In genomic region chr5:133050500-133050899, GRCh38 we compare ENCODE assay signal across 8 cellular contexts. TPM values are rescaled to one million over a fixed set of nuclear protein-coding genes. Genes with fewer than 3 reads are reported as not detected.
DNase-seq lines count a peak whose midpoint lies in the region; ATAC-seq and TF ChIP-seq lines count a peak whose summit lies in the region.

No MANE protein-coding gene starts in this region.

- no peaks in the 10 kb centered on the region for H3K36me3 ChIP-seq in gastrocnemius medialis

- no peak overlapping the region for H2BK15ac ChIP-seq in H9 (ENCODE audit: low read depth, low read length)

- no peak for TF ChIP-seq POLR2A in gastrocnemius medialis (IDR thresholded peaks at IDR 0.05)

- H3K79me2 ChIP-seq in H9 (ENCODE audit: insufficient read depth, low read length) = peaks cover 33% of the 10 kb centered on the region

- WGBS in H9 (ENCODE audit: extremely low coverage, insufficient read length, low lambda C conversion rate) = no CpG with 5 or more reads among the region's 3 CpGs

- H4K91ac ChIP-seq in H9 (ENCODE audit: insufficient read length, low read depth, low read length) = no peak overlapping the region

- DNase-seq in H9 (peak; percentile 68), fibroblast of the aortic adventitia (ENCODE audit: low read depth) (no peak), gastrocnemius medialis (no peak), HK-2 (ENCODE audit: unreplicated experiment) (no peak), epidermal melanocyte (ENCODE audit: insufficient read length, low spot score) (no peak)
- no peak for DNase-seq in stimulated activated CD4-positive, alpha-beta T cell treated with anti-CD3 and anti-CD28 coated beads, Interleukin-12 subunit alpha, Interleukin-12 subunit beta, amount 100 ng/mL, for 4 hours

- peak overlapping the region; percentile 3 for H2BK12ac ChIP-seq in H9 (ENCODE audit: insufficient read length, low read depth, low read length)

- H3K9me3 Mint-ChIP-seq in H9 = no peaks in the 10 kb centered on the region; a peak in 2 of 5 replicates
- H3K9me3 Mint-ChIP-seq in T-helper 1 cell treated with Interleukin-12 subunit alpha and Interleukin-12 subunit beta and Interleukin-4 antibody, amounts not matched to agents 30 μg/mL and 1 μg/mL, for 36 hours = no peaks in the 10 kb centered on the region

- H2AFZ ChIP-seq in H9 (ENCODE audit: low read length) = no peak overlapping the region

- no peak overlapping the region for H2AK5ac ChIP-seq in H9 (ENCODE audit: insufficient read length, low read length)

- no peaks in the 10 kb centered on the region for H3K27me3 ChIP-seq in H9 (ENCODE audit: insufficient read depth, low read length)
- H3K27me3 ChIP-seq in gastrocnemius medialis = no peaks in the 10 kb centered on the region

- peaks cover 10% of the 10 kb centered on the region for H3K23me2 ChIP-seq in H9 (ENCODE audit: insufficient read length, low read depth, low read length, poor library complexity, severe bottlenecking)

- H3K9me3 ChIP-seq in H9 (ENCODE audit: control insufficient read depth, low read depth, low read length) (no peaks in the 10 kb centered on the region), gastrocnemius medialis (no peaks in the 10 kb centered on the region)

- H2BK20ac ChIP-seq in H9 (ENCODE audit: low read depth, low read length, poor library complexity, severe bottlenecking) = no peak overlapping the region

- no peak overlapping the region for H3T11ph ChIP-seq in H9 (ENCODE audit: low read length)

- peak overlapping the region; percentile 100 for H3K27ac Mint-ChIP-seq in H9
- peak overlapping the region; percentile 100 for H3K27ac Mint-ChIP-seq in T-helper 1 cell treated with Interleukin-12 subunit alpha and Interleukin-12 subunit beta and Interleukin-4 antibody, amounts not matched to agents 30 μg/mL and 1 μg/mL, for 36 hours

- H3K27ac ChIP-seq in H9 (ENCODE audit: insufficient read length, low read depth, low read length) (peak overlapping the region; percentile 96), gastrocnemius medialis (peak overlapping the region; percentile 92 to 100 (median 98))

- TF ChIP-seq CTCF in H9 (conservative IDR thresholded peaks at IDR 0.05) (no peak), fibroblast of the aortic adventitia (IDR thresholded peaks at IDR 0.05; ENCODE audit: insufficient read depth, low read length) (no peak), gastrocnemius medialis (IDR thresholded peaks at IDR 0.05 in 4 of 5, conservative IDR thresholded peaks at IDR 0.05 in 1 of 5) (no peak)

- no peak overlapping the region for H3K14ac ChIP-seq in H9 (ENCODE audit: insufficient read depth, low read length)

- no peak overlapping the region for H3K18ac ChIP-seq in H9 (ENCODE audit: insufficient read length, low read depth, low read length)

- H3K4me1 Mint-ChIP-seq in H9 = peaks cover 32 to 37% of the 10 kb centered on the region in 2 experiments
- peaks cover 30% of the 10 kb centered on the region for H3K4me1 Mint-ChIP-seq in T-helper 1 cell treated with Interleukin-12 subunit alpha and Interleukin-12 subunit beta and Interleukin-4 antibody, amounts not matched to agents 30 μg/mL and 1 μg/mL, for 36 hours (ENCODE audit: low read depth)

- no peaks in the 10 kb centered on the region for H4K20me1 ChIP-seq in H9 (ENCODE audit: control insufficient read depth, insufficient read depth, insufficient read length)

- no peaks in the 10 kb centered on the region for H3K79me1 ChIP-seq in H9 (ENCODE audit: insufficient read depth, low read depth, low read length, poor library complexity, severe bottlenecking)

- H3K4me3 ChIP-seq in fibroblast of the aortic adventitia (ENCODE audit: low read depth, low read length) (peak overlapping the region; percentile 93), gastrocnemius medialis (peak overlapping the region in 3 of 4 donors; percentile 91 to 97 (median 97))

- intact Hi-C loops in gastrocnemius medialis (cut with DNase I; ENCODE audit: low total_unique reads) = loop anchor here (5.0 kb wide), 1 partner anchor 218 kb away; the partner anchor contains the start of gene SHROOM1

- ATAC-seq in gastrocnemius medialis (no peak), GM18861 (IDR thresholded peaks at IDR 0.05; ENCODE audit: unreplicated experiment) (no peak)

- H4K5ac ChIP-seq in H9 (ENCODE audit: insufficient read length, low read depth, low read length) = no peak overlapping the region

- H3K9ac ChIP-seq in H9 (ENCODE audit: extremely low read depth, insufficient read length, low read length) = peak overlapping the region; percentile 99

- H3K4me1 ChIP-seq in H9 (ENCODE audit: insufficient read depth, low read length) = peaks cover 2% of the 10 kb centered on the region; the same call in 1 of the 2 replicates
- peaks cover 46 to 51% of the 10 kb centered on the region in 2 donors for H3K4me1 ChIP-seq in gastrocnemius medialis

- H2BK5ac ChIP-seq in H9 (ENCODE audit: insufficient read length, low read length) = no peak overlapping the region

- no peaks in the 10 kb centered on the region for H3K27me3 Mint-ChIP-seq in H9 (ENCODE audit: low read depth)
- no peaks in the 10 kb centered on the region for H3K27me3 Mint-ChIP-seq in T-helper 1 cell treated with Interleukin-12 subunit alpha and Interleukin-12 subunit beta and Interleukin-4 antibody, amounts not matched to agents 30 μg/mL and 1 μg/mL, for 36 hours (ENCODE audit: low read depth)

- no peak overlapping the region for H4K8ac ChIP-seq in H9 (replicated peaks; ENCODE audit: insufficient read length, low read depth, low read length)

- H3K56ac ChIP-seq in H9 (ENCODE audit: insufficient read length, low read depth, low read length) = no peak overlapping the region

- H3K4me3 Mint-ChIP-seq in H9 = peak overlapping the region; percentile 92 to 93
- peak overlapping the region; percentile 95 for H3K4me3 Mint-ChIP-seq in T-helper 1 cell treated with Interleukin-12 subunit alpha and Interleukin-12 subunit beta and Interleukin-4 antibody, amounts not matched to agents 30 μg/mL and 1 μg/mL, for 36 hours

- no peak overlapping the region; the same call in 1 of the 2 replicates for H3K4ac ChIP-seq in H9 (ENCODE audit: low read depth, low read length)

- H2BK120ac ChIP-seq in H9 (ENCODE audit: low read depth, low read length, poor library complexity, severe bottlenecking) = peak overlapping the region; percentile 3

- no peak overlapping the region for H3K23ac ChIP-seq in H9 (ENCODE audit: insufficient read length, low read depth, low read length)

- peak overlapping the region; percentile 64 for H3K4me2 ChIP-seq in H9 (ENCODE audit: insufficient read depth, insufficient read length, low read length)

- in situ Hi-C loops in gastrocnemius medialis (cut with MboI; ENCODE audit: low sequenced_read_pairs in 4 of 4) = no loop called here

- H3K36me3 Mint-ChIP-seq in H9 (ENCODE audit: insufficient read depth in 1 of 3, low read depth in 3 of 3) = peaks cover 4 to 20% (median 12%) of the 10 kb centered on the region in 3 experiments; a peak in 6 of 7 replicates
- peaks cover 3% of the 10 kb centered on the region for H3K36me3 Mint-ChIP-seq in T-helper 1 cell treated with Interleukin-12 subunit alpha and Interleukin-12 subunit beta and Interleukin-4 antibody, amounts not matched to agents 30 μg/mL and 1 μg/mL, for 36 hours (ENCODE audit: low read depth)

RNA-seq across cellular contexts. Expression of gene HSPA4, which starts 1.3 kb away (rescaled TPM):
- total RNA-seq in H9 (2021) = 293 and 300 TPM in 2 replicates
- 128 and 169 TPM in 2 replicates for total RNA-seq in fibroblast of the aortic adventitia (ENCODE audit: low replicate concordance)
- 10 to 100 TPM; 62.6 to 96.4 (median 74.1) TPM for total RNA-seq in gastrocnemius medialis

RNA-seq across cellular contexts. Expression of gene ZCCHC10, which starts 24.2 kb away (rescaled TPM):
- 34.0 and 34.4 TPM in 2 replicates for total RNA-seq in H9 (2021)
- total RNA-seq in fibroblast of the aortic adventitia (ENCODE audit: low replicate concordance) = 7.8 and 14.4 TPM in 2 replicates
- 10 to 100 TPM in 3 of 4 donors, 1 to 10 TPM in 1; 8.9 to 28.9 (median 18.5) TPM for total RNA-seq in gastrocnemius medialis
